ENCODE assay signal across 9 cellular contexts in the genomic region with DNA sequence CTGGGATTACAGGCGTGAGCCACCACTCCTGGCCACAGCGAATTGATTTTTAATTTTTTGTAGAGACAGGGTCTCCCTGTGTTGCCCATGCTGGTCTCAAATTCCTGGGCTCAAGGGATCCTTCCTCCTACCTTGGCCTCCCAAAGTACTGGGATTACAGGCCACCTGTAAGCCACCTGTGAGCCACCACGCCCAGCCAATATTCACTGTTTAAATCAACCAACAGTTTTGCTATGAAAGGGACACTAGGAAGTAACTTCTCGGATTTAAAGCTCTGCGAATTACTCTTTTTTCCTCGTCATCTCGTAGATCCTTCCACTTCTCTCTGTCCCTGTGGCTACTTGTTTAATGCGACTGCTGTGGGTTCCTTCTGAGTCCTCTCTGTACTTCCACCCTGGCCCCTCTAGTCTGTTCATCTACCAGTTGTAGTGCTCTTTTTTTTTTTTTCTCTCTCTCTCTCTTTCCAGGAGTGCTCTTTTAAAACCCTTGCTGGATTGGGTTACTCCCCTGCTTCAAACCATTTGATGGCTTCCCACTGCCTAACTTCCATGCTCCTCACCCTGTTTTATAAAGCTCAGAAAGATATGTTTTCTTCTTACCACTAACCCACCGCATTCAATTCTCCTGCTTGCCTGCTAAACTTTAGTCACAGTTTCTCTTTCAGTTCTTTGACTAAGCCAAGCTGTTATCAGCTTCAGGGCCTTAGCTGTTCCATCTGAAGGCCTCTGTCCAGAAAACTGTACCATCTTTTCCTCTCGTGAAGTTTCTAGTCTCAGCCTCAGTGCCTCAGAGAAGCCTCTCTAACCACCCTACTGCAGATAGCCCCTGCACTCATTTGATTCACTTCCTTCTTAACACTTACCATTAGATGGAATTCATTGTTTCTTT. TPM values are rescaled to one million over a fixed set of nuclear protein-coding genes. Genes with fewer than 3 reads are reported as not detected.
A peak's percentile ranks its signal among the peaks of the same experiment; 100 is the strongest.
DNase-seq lines count a peak whose midpoint lies in the region; ATAC-seq lines count a peak whose summit lies in the region.
"Had no signal": no experiment of that assay in that cellular context is flagged by ENCODE, and none has a peak within 500 bp of the region (broad histone marks: within the 10 kb centered on the region; RNA-seq: fewer than 3 reads in every experiment).

No MANE protein-coding gene starts in this region.

- no peak overlapping the region for H3K4me3 ChIP-seq in neuronal stem cell (ENCODE audit: low read length in 2 of 2)
- H3K4me3 ChIP-seq: coronary artery had no signal

- H3K4me3 Mint-ChIP-seq in activated naive CD8-positive, alpha-beta T cell treated with anti-CD3 and anti-CD28 coated beads, Interleukin-2, amount 10 ng/mL, durations not matched to agents 7 days and 5 days, result peak overlapping the region; percentile 61

- ATAC-seq in HG03097 (IDR thresholded peaks at IDR 0.05; ENCODE audit: low FRiP score, unreplicated experiment), result peak; percentile 71
- ATAC-seq in activated naive CD8-positive, alpha-beta T cell treated with anti-CD3 and anti-CD28 coated beads, Interleukin-2, amount 10 ng/mL, durations not matched to agents 7 days and 5 days (ENCODE audit: low read depth), result peak; percentile 69
- ATAC-seq in stimulated activated naive CD8-positive, alpha-beta T cell treated with anti-CD3 and anti-CD28 coated beads, Interleukin-15, Interleukin-2, amounts not matched to agents 100 U/mL and 50 U/mL, for 24 hours, result peak; percentile 87

- POLR2A ChIA-PET in activated naive CD8-positive, alpha-beta T cell treated with anti-CD3 and anti-CD28 coated beads, Interleukin-2, amount 10 ng/mL, durations not matched to agents 7 days and 5 days (lab: Charles Lee), result interaction anchor here (0.6 to 1.4 kb wide), 8 partner anchors 9 to 39 kb away, joined by 3 to 5 read pairs (median 3); partner anchors contain the start of genes NDUFAF1 and RTF1

- peak overlapping the region; percentile 91 for H3K27ac Mint-ChIP-seq in activated naive CD8-positive, alpha-beta T cell treated with anti-CD3 and anti-CD28 coated beads, Interleukin-2, amount 10 ng/mL, durations not matched to agents 7 days and 5 days

- H3K9ac ChIP-seq in neuronal stem cell (ENCODE audit: low read depth, low read length, poor library complexity), result no peak overlapping the region

- no peaks in the 10 kb centered on the region for H3K4me1 ChIP-seq in neuronal stem cell (ENCODE audit: control insufficient read depth in 2 of 2, insufficient read depth in 1 of 2, low read depth in 1 of 2, low read length in 2 of 2)

- H2BK5ac ChIP-seq in neuronal stem cell (ENCODE audit: low read length), result no peak overlapping the region

- H2BK12ac ChIP-seq in neuronal stem cell (ENCODE audit: low read length), result no peak overlapping the region

- peaks cover 13% of the 10 kb centered on the region for H3K36me3 Mint-ChIP-seq in activated naive CD8-positive, alpha-beta T cell treated with anti-CD3 and anti-CD28 coated beads, Interleukin-2, amount 10 ng/mL, durations not matched to agents 7 days and 5 days

- WGBS in neuronal stem cell (ENCODE audit: extremely low coverage in 2 of 2, insufficient read length in 2 of 2, insufficient replicate concordance in 1 of 2), 2 donors, result no CpG with 5 or more reads among the region's 10 CpGs

- H3K27me3 Mint-ChIP-seq in activated naive CD8-positive, alpha-beta T cell treated with anti-CD3 and anti-CD28 coated beads, Interleukin-2, amount 10 ng/mL, durations not matched to agents 7 days and 5 days, result no peaks in the 10 kb centered on the region

- H3K27ac ChIP-seq in neuronal stem cell (replicated peaks; ENCODE audit: low read length), result no peak overlapping the region
- H3K27ac ChIP-seq: coronary artery had no signal

- H3K79me1 ChIP-seq in neuronal stem cell (ENCODE audit: low read depth, low read length), result peaks cover 9% of the 10 kb centered on the region

- DNase-seq in activated T-cell treated with anti-CD3 and anti-CD28 coated beads for 24 hours (ENCODE audit: low read depth), result peak; percentile 0
- DNase-seq in activated T-cell treated with anti-CD3 and anti-CD28 coated beads, Interleukin-2, amount 50 U/mL, for 1 hour, result no peak
- no peak for DNase-seq in activated naive CD8-positive, alpha-beta T cell treated with anti-CD3 and anti-CD28 coated beads, Interleukin-2, amount 10 ng/mL, durations not matched to agents 7 days and 5 days
- DNase-seq in stimulated activated naive CD8-positive, alpha-beta T cell treated with anti-CD3 and anti-CD28 coated beads, Interleukin-15, Interleukin-2, amounts not matched to agents 100 U/mL and 50 U/mL, for 24 hours, result no peak
- no peak for DNase-seq in neuronal stem cell (ENCODE audit: low spot score)
- DNase-seq in DMS79 (lab: John Stamatoyannopoulos, UW), result no peak
- no peak for DNase-seq in activated CD4-positive, CD25-positive, alpha-beta regulatory T cell (lab: John Stamatoyannopoulos, UW)

- peaks cover 23% of the 10 kb centered on the region for H3K4me1 Mint-ChIP-seq in activated naive CD8-positive, alpha-beta T cell treated with anti-CD3 and anti-CD28 coated beads, Interleukin-2, amount 10 ng/mL, durations not matched to agents 7 days and 5 days

- H3K4ac ChIP-seq in neuronal stem cell (ENCODE audit: low read length), result no peak overlapping the region

- H3K9me3 ChIP-seq in neuronal stem cell (replicated peaks in 1 of 2; ENCODE audit: control insufficient read depth in 2 of 2, insufficient read depth in 1 of 2, low read depth in 1 of 2, low read length in 2 of 2), result no peaks in the 10 kb centered on the region

- H2BK120ac ChIP-seq in neuronal stem cell (ENCODE audit: low read depth, low read length), result no peak overlapping the region

- no peak overlapping the region for H4K8ac ChIP-seq in neuronal stem cell (ENCODE audit: low read depth, low read length)

- H3K4me2 ChIP-seq in neuronal stem cell (ENCODE audit: insufficient read depth, low read length, poor library complexity, severe bottlenecking), result no peak overlapping the region

- H2BK15ac ChIP-seq in neuronal stem cell (ENCODE audit: low read length), result no peak overlapping the region

- no peak overlapping the region for H3K14ac ChIP-seq in neuronal stem cell (ENCODE audit: low read length)

- no peaks in the 10 kb centered on the region for H3K9me3 Mint-ChIP-seq in activated naive CD8-positive, alpha-beta T cell treated with anti-CD3 and anti-CD28 coated beads, Interleukin-2, amount 10 ng/mL, durations not matched to agents 7 days and 5 days

- no peak overlapping the region for H2AFZ ChIP-seq in neuronal stem cell (ENCODE audit: low read length)

- H4K91ac ChIP-seq in neuronal stem cell (ENCODE audit: low read depth, low read length, poor library complexity), result no peak overlapping the region

- H3K18ac ChIP-seq in neuronal stem cell (ENCODE audit: low read length), result no peak overlapping the region

- no peaks in the 10 kb centered on the region for H3K27me3 ChIP-seq in neuronal stem cell (ENCODE audit: control insufficient read depth in 3 of 3, insufficient read depth in 3 of 3, low read depth in 1 of 3, low read length in 3 of 3)

- no peak overlapping the region for H3K23ac ChIP-seq in neuronal stem cell (ENCODE audit: low read depth, low read length, poor library complexity)

- no peak overlapping the region for H2AK5ac ChIP-seq in neuronal stem cell (ENCODE audit: low read depth, low read length)

- peaks cover 0 to 49% of the 10 kb centered on the region in 2 donors for H3K36me3 ChIP-seq in neuronal stem cell (replicated peaks in 1 of 2; ENCODE audit: control insufficient read depth in 2 of 2, insufficient read depth in 2 of 2, low read length in 2 of 2)

RNA-seq across cellular contexts. Expression of gene RTF1, which starts 12.4 kb away (rescaled TPM):
- total RNA-seq in activated naive CD8-positive, alpha-beta T cell treated with anti-CD3 and anti-CD28 coated beads, Interleukin-2, amount 10 ng/mL, durations not matched to agents 7 days and 5 days, result 10 to 100 TPM; 38.1 to 39.2 TPM
- polyA plus RNA-seq in neuronal stem cell (2013, experiment 1 of 2), result 66.2 TPM
- polyA plus RNA-seq in neuronal stem cell (2013, experiment 2 of 2), result 68.7 TPM

RNA-seq across cellular contexts. Expression of gene NDUFAF1, which starts 27.0 kb away (rescaled TPM):
- 10 to 100 TPM; 10.5 to 11.8 TPM for total RNA-seq in activated naive CD8-positive, alpha-beta T cell treated with anti-CD3 and anti-CD28 coated beads, Interleukin-2, amount 10 ng/mL, durations not matched to agents 7 days and 5 days
- 14.2 TPM for polyA plus RNA-seq in neuronal stem cell (2013, experiment 1 of 2)
- polyA plus RNA-seq in neuronal stem cell (2013, experiment 2 of 2), result 14.2 TPM
